ENCODE assay signal across 11 cellular contexts in the genomic region with DNA sequence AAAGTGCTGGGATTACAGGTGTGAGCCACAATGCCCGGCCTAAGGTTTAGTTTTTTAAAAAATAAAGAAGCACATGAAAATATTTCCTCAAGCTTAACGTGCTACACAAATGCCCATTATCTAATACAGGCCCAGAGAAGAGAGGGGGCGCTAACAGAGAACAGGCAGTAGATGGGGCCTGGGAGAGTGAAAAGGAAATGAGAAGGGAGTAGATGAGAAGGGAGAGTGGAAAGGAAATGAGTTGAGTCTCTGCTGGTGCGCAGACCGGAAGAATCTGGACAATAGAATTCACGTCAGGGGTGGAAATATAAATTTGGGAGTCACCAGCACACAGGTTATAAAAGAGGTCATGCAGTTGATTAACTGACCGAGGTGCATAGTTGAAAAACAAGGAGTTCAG. TPM values are rescaled to one million over a fixed set of nuclear protein-coding genes. Genes with fewer than 3 reads are reported as not detected.
DNase-seq lines count a peak whose midpoint lies in the region; ATAC-seq and TF ChIP-seq lines count a peak whose summit lies in the region.
"Had no signal": no experiment of that assay in that cellular context is flagged by ENCODE, and none has a peak within 500 bp of the region (broad histone marks: within the 10 kb centered on the region; RNA-seq: fewer than 3 reads in every experiment).

No MANE protein-coding gene starts in this region.

- H3K4me3 ChIP-seq in right atrium auricular region: no peak overlapping the region
- H3K4me3 ChIP-seq in choroid plexus epithelial cell (ENCODE audit: low read depth, low read length): no peak overlapping the region
- H3K4me3 ChIP-seq in uterus: no peak overlapping the region

- H3K9me3 ChIP-seq in right atrium auricular region: no peaks in the 10 kb centered on the region
- no peaks in the 10 kb centered on the region for H3K9me3 ChIP-seq in uterus

- peaks cover 0 to 15% (median 13%) of the 10 kb centered on the region in 3 donors for H3K36me3 Mint-ChIP-seq in naive thymus-derived CD8-positive, alpha-beta T cell

- no peak for ATAC-seq in naive thymus-derived CD8-positive, alpha-beta T cell
- ATAC-seq in HG03025 (IDR thresholded peaks at IDR 0.05; ENCODE audit: low FRiP score, unreplicated experiment): no peak

- H3K27ac ChIP-seq in right atrium auricular region (peak overlapping the region; percentile 82 to 90), uterus (peak overlapping the region; percentile 84 to 90)

- H3K27me3 ChIP-seq in right atrium auricular region: no peaks in the 10 kb centered on the region
- H3K27me3 ChIP-seq in uterus: no peaks in the 10 kb centered on the region

- intact Hi-C loops in cardiac septum (cut with DNase I) (no loop called here), uterus (cut with DNase I; ENCODE audit: low total_unique reads) (no loop called here)

- H3K36me3 ChIP-seq in right atrium auricular region: peaks cover 16% of the 10 kb centered on the region
- no peaks in the 10 kb centered on the region for H3K36me3 ChIP-seq in uterus

- no peaks in the 10 kb centered on the region for H3K9me3 Mint-ChIP-seq in naive thymus-derived CD8-positive, alpha-beta T cell

- peak overlapping the region in 9 of 10 donors; percentile 11 to 81 (median 59) for H3K4me3 Mint-ChIP-seq in naive thymus-derived CD8-positive, alpha-beta T cell

- no peak for TF ChIP-seq POLR2A in uterus (IDR thresholded peaks at IDR 0.05)

- peaks cover 48 to 92% (median 87%) of the 10 kb centered on the region in 4 donors for H3K4me1 Mint-ChIP-seq in naive thymus-derived CD8-positive, alpha-beta T cell

- POLR2A ChIA-PET in naive thymus-derived CD8-positive, alpha-beta T cell (lab: Charles Lee): interaction anchor here (1.0 to 14.8 kb wide), 6 partner anchors 9 to 54 kb away, joined by 3 to 207 read pairs (median 37); partner anchors contain the start of genes PXN, RNU4-1, RNU4-2 and RPLP0

- DNase-seq in right atrium auricular region (ENCODE audit: low spot score) (no peak), cardiac septum (ENCODE audit: low spot score) (no peak), choroid plexus epithelial cell (ENCODE audit: low read depth) (no peak), uterus (no peak), DMS153 (lab: John Stamatoyannopoulos, UW) (no peak), activated gamma-delta T cell treated with Interleukin-2 at 50 U/mL for 16 hours (no peak)
- no peak for DNase-seq in naive thymus-derived CD8-positive, alpha-beta T cell
- DNase-seq: activated CD8-positive, alpha-beta memory T cell treated with anti-CD3 and anti-CD28 coated beads for 24 hours; NCI-H2171 had no signal

- peak overlapping the region; percentile 87 to 98 (median 92) for H3K27ac Mint-ChIP-seq in naive thymus-derived CD8-positive, alpha-beta T cell

- H3K4me1 ChIP-seq in right atrium auricular region: peaks cover 0 to 98% of the 10 kb centered on the region in 2 donors
- peaks cover 0 to 29% of the 10 kb centered on the region in 2 donors for H3K4me1 ChIP-seq in uterus

- TF ChIP-seq CTCF in right atrium auricular region (IDR thresholded peaks at IDR 0.05): peak in 1 of 2 donors; percentile 33
- TF ChIP-seq CTCF in choroid plexus epithelial cell (conservative IDR thresholded peaks at IDR 0.05; ENCODE audit: low read depth, low read length): peak; percentile 16
- no peak for TF ChIP-seq CTCF in uterus (IDR thresholded peaks at IDR 0.05)

- no peaks in the 10 kb centered on the region for H3K27me3 Mint-ChIP-seq in naive thymus-derived CD8-positive, alpha-beta T cell

RNA-seq across cellular contexts. Expression of gene PXN, which starts 10.7 kb away (rescaled TPM):
- total RNA-seq in right atrium auricular region: 10 to 100 TPM; 34.7 to 76.7 TPM
- total RNA-seq in cardiac septum: 73.8 TPM
- total RNA-seq in naive thymus-derived CD8-positive, alpha-beta T cell: 10 to 100 TPM; 93.9 to 96.6 TPM
- polyA plus RNA-seq in naive thymus-derived CD8-positive, alpha-beta T cell: 10 to 100 TPM; 64.3 to 95.6 (median 80.4) TPM
- total RNA-seq in uterus: 100 to 1,000 TPM in 1 of 4 donors, 10 to 100 TPM in 3; 29.6 to 211 (median 41.2) TPM

RNA-seq across cellular contexts. Expression of gene RNU4-2, which starts 36.9 kb away (rescaled TPM):
- total RNA-seq in right atrium auricular region (not detected), cardiac septum (27,323 TPM), uterus (over 10,000 TPM in 1 of 4 donors, under 1 TPM in 3; under 0.01 to 24,687 (median under 0.01) TPM)
- 1,000 to 10,000 TPM; 4,355 to 8,006 TPM for total RNA-seq in naive thymus-derived CD8-positive, alpha-beta T cell
- polyA plus RNA-seq in naive thymus-derived CD8-positive, alpha-beta T cell: 10 to 100 TPM in 1 of 3 donors, not detected in 2; 79.6 TPM

RNA-seq across cellular contexts. Expression of gene RNU4-1, which starts 38.2 kb away (rescaled TPM):
- total RNA-seq in right atrium auricular region (not detected), cardiac septum (3,560 TPM), uterus (1,000 to 10,000 TPM in 1 of 4 donors, under 1 TPM in 3; under 0.01 to 2,308 (median under 0.01) TPM)
- 100 to 1,000 TPM; 519 to 934 TPM for total RNA-seq in naive thymus-derived CD8-positive, alpha-beta T cell
- not detected for polyA plus RNA-seq in naive thymus-derived CD8-positive, alpha-beta T cell
- total RNA-seq: SK-MEL-5 had no signal

RNA-seq across cellular contexts. Expression of gene SIRT4, which starts 47.3 kb away (rescaled TPM):
- total RNA-seq in right atrium auricular region (1 to 10 TPM; 3.1 to 5.6 TPM), cardiac septum (2.4 TPM), uterus (1 to 10 TPM in 3 of 4 donors, not detected in 1; 1.2 to 4.1 (median 1.5) TPM)
- 1 to 10 TPM; 2.4 to 4.1 TPM for total RNA-seq in naive thymus-derived CD8-positive, alpha-beta T cell
- 1 to 10 TPM; 1.9 to 3.2 (median 2.2) TPM for polyA plus RNA-seq in naive thymus-derived CD8-positive, alpha-beta T cell

RNA-seq across cellular contexts. Expression of gene RPLP0, which starts 53.9 kb away (rescaled TPM):
- 1,000 to 10,000 TPM in 1 of 2 donors, 100 to 1,000 TPM in 1; 846 to 1,862 TPM for total RNA-seq in right atrium auricular region
- total RNA-seq in cardiac septum: 594 TPM
- total RNA-seq in naive thymus-derived CD8-positive, alpha-beta T cell: 1,000 to 10,000 TPM; 1,511 to 1,568 TPM
- 1,000 to 10,000 TPM; 1,821 to 2,320 (median 1,964) TPM for polyA plus RNA-seq in naive thymus-derived CD8-positive, alpha-beta T cell
- total RNA-seq in uterus: 1,000 to 10,000 TPM; 1,775 to 3,691 (median 3,260) TPM
